Comparison of ENCODE assay signal across 24 cellular contexts in genomic region chr4:37422102-37422501, GRCh38.
DNase-seq lines count a peak whose midpoint lies in the region; ATAC-seq and TF ChIP-seq lines count a peak whose summit lies in the region.
"Had no signal": no experiment of that assay in that cellular context is flagged by ENCODE, and none has a peak within 500 bp of the region (broad histone marks: within the 10 kb centered on the region; RNA-seq: fewer than 3 reads in every experiment).

No MANE protein-coding gene starts in this region.

- ATAC-seq in HG02678 (IDR thresholded peaks at IDR 0.05; ENCODE audit: unreplicated experiment): peak; percentile 78
- ATAC-seq: Panc1 had no signal

- no peaks in the 10 kb centered on the region for H3K4me1 Mint-ChIP-seq in activated naive CD8-positive, alpha-beta T cell treated with anti-CD3 and anti-CD28 coated beads for 36 hours
- H3K4me1 Mint-ChIP-seq: B cell; CD8-positive, alpha-beta memory T cell had no signal

- H3K4me3 Mint-ChIP-seq in activated naive CD8-positive, alpha-beta T cell treated with anti-CD3 and anti-CD28 coated beads for 36 hours: no peak overlapping the region
- H3K4me3 Mint-ChIP-seq: B cell; CD8-positive, alpha-beta memory T cell had no signal

- H3K4me3 ChIP-seq in hepatocyte (no peak overlapping the region), transverse colon (no peak overlapping the region)
- H3K4me3 ChIP-seq: GM23248 had no signal

- H3K27ac ChIP-seq in hepatocyte (peak overlapping the region; percentile 39), transverse colon (peak overlapping the region; percentile 26 to 46 (median 41))
- H3K27ac ChIP-seq: 22Rv1, C4-2B, GM23248 had no signal

- peaks cover 16% of the 10 kb centered on the region for H3K4me1 ChIP-seq in hepatocyte (ENCODE audit: insufficient read depth)
- H3K4me1 ChIP-seq in transverse colon: peaks cover 0 to 12% (median 6%) of the 10 kb centered on the region in 4 donors

- 75% methylated on average over 2 of the region's 2 CpGs for WGBS in hepatocyte (ENCODE audit: low lambda C conversion rate, missing lambda C conversion rate)
- 35 to 58% methylated on average over 2 of the region's 2 CpGs for WGBS in transverse colon (ENCODE audit: low coverage in 1 of 2), 2 donors

- H3K9me3 ChIP-seq in hepatocyte (ENCODE audit: low read depth) (no peaks in the 10 kb centered on the region), transverse colon (no peaks in the 10 kb centered on the region)

- no peak overlapping the region for H3K27ac Mint-ChIP-seq in activated naive CD8-positive, alpha-beta T cell treated with anti-CD3 and anti-CD28 coated beads for 36 hours
- H3K27ac Mint-ChIP-seq: B cell; CD8-positive, alpha-beta memory T cell had no signal

- DNase-seq in DMS53 (lab: John Stamatoyannopoulos, UW) (peak; percentile 70), DMS53 treated with DMSO at 0.1 percent for 48 hours (lab: John Stamatoyannopoulos, UW; ENCODE audit: unreplicated experiment) (no peak), hepatocyte (ENCODE audit: low spot score) (no peak), transverse colon (peak; percentile 29), amygdala (lab: John Stamatoyannopoulos, UW) (no peak), NCI-H82 treated with DMSO at 0.1 percent for 48 hours (lab: John Stamatoyannopoulos, UW; ENCODE audit: unreplicated experiment) (no peak)
- no peak for DNase-seq in activated naive CD8-positive, alpha-beta T cell treated with anti-CD3 and anti-CD28 coated beads for 36 hours
- DNase-seq: Calu3; CD8-positive, alpha-beta memory T cell; GM23248; H7; KBM-7; MV-4-11; NCI-H1105; NCI-H146; NCI-H1930; NCI-H2107; NCI-H446; SHP77 treated with DMSO at 0.1 percent for 48 hours had no signal

- no peaks in the 10 kb centered on the region for H3K36me3 ChIP-seq in hepatocyte (replicated peaks; ENCODE audit: insufficient read depth, low read depth)
- H3K36me3 ChIP-seq in transverse colon: no peaks in the 10 kb centered on the region

- H2AFZ ChIP-seq in hepatocyte: no peak overlapping the region
- H2AFZ ChIP-seq: GM23248 had no signal

- no peaks in the 10 kb centered on the region for H3K36me3 Mint-ChIP-seq in activated naive CD8-positive, alpha-beta T cell treated with anti-CD3 and anti-CD28 coated beads for 36 hours
- H3K36me3 Mint-ChIP-seq: CD8-positive, alpha-beta memory T cell had no signal

- TF ChIP-seq CTCF in hepatocyte (IDR thresholded peaks at IDR 0.05; ENCODE audit: poor library complexity) (no peak), transverse colon (IDR thresholded peaks at IDR 0.05) (no peak)

- H3K27me3 Mint-ChIP-seq in activated naive CD8-positive, alpha-beta T cell treated with anti-CD3 and anti-CD28 coated beads for 36 hours: peaks cover 13% of the 10 kb centered on the region

- TF ChIP-seq POLR2A in transverse colon (IDR thresholded peaks at IDR 0.05): no peak

- in situ Hi-C loops in transverse colon (cut with MboI; ENCODE audit: low pct_ligation_motif_present in 1 of 4, low pct_unique_long_range_greater_than_20kb in 1 of 4, low sequenced_read_pairs in 3 of 4): no loop called here

- intact Hi-C loops in transverse colon (cut with DNase I; ENCODE audit: low total_unique reads): no loop called here

- peaks cover 4% of the 10 kb centered on the region for H3K9me3 Mint-ChIP-seq in activated naive CD8-positive, alpha-beta T cell treated with anti-CD3 and anti-CD28 coated beads for 36 hours

- TF ChIP-seq EP300 in transverse colon (IDR thresholded peaks at IDR 0.05; ENCODE audit: low read depth): no peak

- H3K79me2 ChIP-seq in hepatocyte: no peaks in the 10 kb centered on the region

- no peaks in the 10 kb centered on the region for H3K27me3 ChIP-seq in hepatocyte
- no peaks in the 10 kb centered on the region for H3K27me3 ChIP-seq in transverse colon

- H4K20me1 ChIP-seq in hepatocyte (ENCODE audit: insufficient read depth, poor library complexity, severe bottlenecking): no peaks in the 10 kb centered on the region

- H3K9me2 ChIP-seq in hepatocyte (replicated peaks; ENCODE audit: insufficient read depth): no peaks in the 10 kb centered on the region

- peak overlapping the region; percentile 34 for H3K4me2 ChIP-seq in hepatocyte

Comparison
In these comparisons a context has a peak if more than half of its experiments do, and no peak if none do; other contexts are left out.
1. DNase-seq: peak in DMS53 (single experiment) and transverse colon (single experiment); none in DMS53 treated with DMSO at 0.1 percent for 48 hours (single experiment), hepatocyte (single experiment), amygdala (0 of 56), NCI-H82 treated with DMSO at 0.1 percent for 48 hours (single experiment) and activated naive CD8-positive, alpha-beta T cell treated with anti-CD3 and anti-CD28 coated beads for 36 hours (single experiment).